ENCODE assay signal across 1 cellular context in genomic region chr1:195173753-195174152, GRCh38.
TF ChIP-seq lines count a peak whose summit lies in the region.

No MANE protein-coding gene starts in this region.

TF ChIP-seq in SK-N-SH treated with all-trans-retinoic acid at 6 μM for 48 hours, 23 proteins besides CTCF, POLR2A, EP300 and RAD21 (continued from another document):
- TF ChIP-seq ZFP3 (CRISPR knock-in tag; IDR thresholded peaks at IDR 0.05) (no peak), CREB5 (CRISPR knock-in tag; IDR thresholded peaks at IDR 0.05; ENCODE audit: low read depth) (no peak), SNAI2 (CRISPR knock-in tag; IDR thresholded peaks at IDR 0.05) (no peak), CSDC2 (CRISPR knock-in tag; IDR thresholded peaks at IDR 0.05) (no peak), ZNF8 (CRISPR knock-in tag; IDR thresholded peaks at IDR 0.05) (no peak)
TF ChIP-seq in SK-N-SH treated with all-trans-retinoic acid at 6 μM for 48 hours: peak in this region for 0.
